ENCODE assay signal across 15 cellular contexts in genomic region chr15:62505761-62506160, GRCh38.
DNase-seq lines count a peak whose midpoint lies in the region; ATAC-seq and TF ChIP-seq lines count a peak whose summit lies in the region.
"Had no signal": no experiment of that assay in that cellular context is flagged by ENCODE, and none has a peak within 500 bp of the region (broad histone marks: within the 10 kb centered on the region; RNA-seq: fewer than 3 reads in every experiment).

No MANE protein-coding gene starts in this region.

- H3K79me2 ChIP-seq in PC-3 (ENCODE audit: low read length), result no peaks in the 10 kb centered on the region

- no peak overlapping the region for H3K9ac ChIP-seq in PC-3 (ENCODE audit: low read length)

- H3K4me2 ChIP-seq in PC-3 (ENCODE audit: low read length), result 0 out of 2 replicates have a peak overlapping the region, but pooled peaks have one; percentile 31

- no peak overlapping the region for H3K4me3 ChIP-seq in PC-3 (ENCODE audit: low read length)
- H3K4me3 ChIP-seq in muscle layer of duodenum (ENCODE audit: low read depth in 1 of 2, low read length in 2 of 2), result no peak overlapping the region
- no peak overlapping the region for H3K4me3 ChIP-seq in tibial artery
- H3K4me3 ChIP-seq: lung had no signal

- H3K27ac ChIP-seq in PC-3 (ENCODE audit: low read length) (no peak overlapping the region), muscle layer of duodenum (ENCODE audit: low read length) (peak overlapping the region; percentile 3), tibial artery (peak overlapping the region; percentile 45 to 51)

- H3K9me3 ChIP-seq in PC-3 (ENCODE audit: low read length) (no peaks in the 10 kb centered on the region), muscle layer of duodenum (ENCODE audit: control insufficient read depth in 1 of 2, low read length in 2 of 2) (no peaks in the 10 kb centered on the region), tibial artery (no peaks in the 10 kb centered on the region)

- H3K4me1 ChIP-seq in PC-3 (ENCODE audit: insufficient read depth, low read length) (peaks cover 11% of the 10 kb centered on the region), muscle layer of duodenum (ENCODE audit: control insufficient read depth in 1 of 2, insufficient read depth in 2 of 2, low read length in 2 of 2) (peaks cover 5 to 20% of the 10 kb centered on the region in 2 donors), tibial artery (peaks cover 0 to 35% (median 21%) of the 10 kb centered on the region in 4 donors)

- no peaks in the 10 kb centered on the region for H3K36me3 ChIP-seq in PC-3 (ENCODE audit: low read depth, low read length)
- no peaks in the 10 kb centered on the region for H3K36me3 ChIP-seq in muscle layer of duodenum (ENCODE audit: control insufficient read depth in 1 of 2, insufficient read depth in 2 of 2, low read length in 2 of 2)
- no peaks in the 10 kb centered on the region for H3K36me3 ChIP-seq in tibial artery

- CTCF ChIA-PET in PC-3 (lab: Charles Lee), result no interaction called here

- no peaks in the 10 kb centered on the region for H3K27me3 ChIP-seq in PC-3 (ENCODE audit: low read length)
- H3K27me3 ChIP-seq in muscle layer of duodenum (ENCODE audit: low read depth, low read length), result no peaks in the 10 kb centered on the region
- no peaks in the 10 kb centered on the region for H3K27me3 ChIP-seq in tibial artery

- ATAC-seq in PC-3, result no peak
- ATAC-seq: stimulated activated naive CD8-positive, alpha-beta T cell treated with anti-CD3 and anti-CD28 coated beads, Interleukin-15, Interleukin-2, amounts not matched to agents 100 U/mL and 50 U/mL, for 24 hours had no signal

- intact Hi-C loops in PC-3 (cut with micrococcal nuclease), result no loop called here
- intact Hi-C loops in tibial artery (cut with DNase I; ENCODE audit: low total_unique reads), result no loop called here

- no TSS peak for BruUV-seq in PC-3 (replicated peaks; lab: Mats Ljungman, UMichigan)

- POLR2A ChIA-PET in PC-3 (lab: Charles Lee; ENCODE audit: unreplicated experiment), result no interaction called here

- H3F3A ChIP-seq in PC-3 (ENCODE audit: low read length, unreplicated experiment), result no peaks in the 10 kb centered on the region

- H2AFZ ChIP-seq in PC-3 (ENCODE audit: low read length), result no peak overlapping the region

- DNase-seq in PC-3, result no peak
- peak; percentile 27 for DNase-seq in fibroblast of peridontal ligament (ENCODE audit: extremely low read depth)
- DNase-seq in tibial artery, result no peak
- no peak for DNase-seq in globus pallidus (ENCODE audit: low spot score)
- no peak for DNase-seq in CD1c-positive myeloid dendritic cell (ENCODE audit: extremely low spot score)
- no peak for DNase-seq in NCI-H2107 treated with DMSO at 0.1 percent for 48 hours (lab: John Stamatoyannopoulos, UW; ENCODE audit: unreplicated experiment)
- DNase-seq in NCI-H128 (lab: John Stamatoyannopoulos, UW; ENCODE audit: unreplicated experiment), result no peak
- DNase-seq: activated CD4-positive, alpha-beta T cell treated with anti-CD3 and anti-CD28 coated beads, Interleukin-2, amount 10 ng/mL, durations not matched to agents 7 days and 5 days; COR-L47; hippocampal formation; OCI-M1; stimulated activated CD4-positive, alpha-beta T cell treated with anti-CD3 and anti-CD28 coated beads, Interleukin-4, amount 100 ng/mL, for 4 hours; stimulated activated naive CD8-positive, alpha-beta T cell treated with anti-CD3 and anti-CD28 coated beads, Interleukin-15, Interleukin-2, amounts not matched to agents 100 U/mL and 50 U/mL, for 24 hours had no signal

- H3K9me2 ChIP-seq in PC-3 (replicated peaks; ENCODE audit: low read length), result no peaks in the 10 kb centered on the region

- TF ChIP-seq CTCF in PC-3 (conservative IDR thresholded peaks at IDR 0.05; ENCODE audit: low read depth, low read length) (no peak), tibial artery (IDR thresholded peaks at IDR 0.05) (no peak)

- no peaks in the 10 kb centered on the region for H4K20me1 ChIP-seq in PC-3 (ENCODE audit: low read length)
